8 cellular contexts compared by ENCODE assay signal in the genomic region with DNA sequence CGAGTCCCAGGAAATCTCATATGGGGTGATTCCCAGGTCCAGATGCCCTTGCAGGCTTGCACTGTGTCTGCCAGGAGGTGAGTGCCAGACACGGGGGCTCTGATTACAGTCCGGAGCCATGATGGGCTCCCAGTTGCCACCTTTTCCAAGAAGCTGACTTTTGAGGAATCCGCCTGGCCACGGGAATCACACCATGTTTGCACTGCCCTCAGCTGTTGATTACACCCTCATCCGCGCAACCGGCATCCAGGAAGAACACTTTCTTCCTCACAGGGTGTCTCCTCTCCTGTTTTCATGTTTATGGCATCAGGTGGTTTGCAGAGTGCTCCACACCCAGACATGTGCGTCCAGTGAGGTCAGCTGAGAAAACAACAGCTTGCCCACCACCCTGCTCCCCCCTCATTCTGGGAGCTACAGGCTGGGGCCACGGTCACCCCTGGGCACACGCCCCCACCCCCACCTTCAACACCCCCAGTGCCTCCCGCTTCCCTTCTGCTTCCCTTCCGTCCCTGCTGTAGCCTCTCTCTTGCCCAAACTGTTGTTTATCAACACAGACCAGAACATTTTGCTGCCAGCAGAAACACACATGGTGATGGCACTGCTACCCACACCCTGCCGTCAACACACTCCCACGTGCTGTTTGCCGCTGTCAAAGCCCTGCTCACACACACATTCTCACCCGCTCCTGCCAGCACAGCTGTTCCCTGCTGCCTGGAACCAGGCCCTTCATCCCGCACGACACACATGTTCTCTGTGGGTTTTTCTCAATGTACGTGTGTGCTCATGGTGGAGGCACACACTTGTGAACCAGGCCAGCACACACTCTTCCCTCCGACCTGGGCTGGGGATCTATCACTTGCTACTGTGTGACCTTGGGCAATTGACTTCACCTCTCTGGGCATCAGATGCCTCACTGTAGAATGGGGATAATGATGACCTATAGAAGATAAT. TPM values are rescaled to one million over a fixed set of nuclear protein-coding genes. Genes with fewer than 3 reads are reported as not detected.
DNase-seq lines count a peak whose midpoint lies in the region; ATAC-seq lines count a peak whose summit lies in the region.

No MANE protein-coding gene starts in this region.

- no peaks in the 10 kb centered on the region for H3K9me3 ChIP-seq in mucosa of stomach (ENCODE audit: control insufficient read depth, low read length)

- intact Hi-C loops in Right ventricle myocardium inferior (cut with DNase I) (no loop called here), cardiac septum (cut with DNase I) (no loop called here)

- H3K4me3 ChIP-seq in mucosa of stomach (ENCODE audit: low read length) = no peak overlapping the region

- H3K36me3 ChIP-seq in mucosa of stomach (ENCODE audit: control insufficient read depth, insufficient read depth, low read length) = no peaks in the 10 kb centered on the region

- peak overlapping the region; percentile 86 for H3K27ac ChIP-seq in cingulate gyrus (ENCODE audit: low read depth, low read length)

- no peaks in the 10 kb centered on the region for H3K27me3 ChIP-seq in mucosa of stomach (ENCODE audit: control insufficient read depth, insufficient read depth, low read length)

- H3K4me1 ChIP-seq in mucosa of stomach (ENCODE audit: control insufficient read depth, insufficient read depth, low read length) = peaks cover 33% of the 10 kb centered on the region

- H3K9ac ChIP-seq in mucosa of stomach (ENCODE audit: low read length) = peak overlapping the region; percentile 45

- ATAC-seq in Right ventricle myocardium inferior (peak; percentile 91), HG03565 (IDR thresholded peaks at IDR 0.05; ENCODE audit: unreplicated experiment) (no peak), HG02970 (IDR thresholded peaks at IDR 0.05; ENCODE audit: low FRiP score, unreplicated experiment) (no peak)

- DNase-seq in Right ventricle myocardium inferior (ENCODE audit: missing footprints) (peak; percentile 75), cardiac septum (ENCODE audit: low spot score) (no peak), NCI-H1105 (lab: John Stamatoyannopoulos, UW) (no peak), dedifferentiated amniotic fluid mesenchymal stem cell (ENCODE audit: extremely low spot score) (no peak)

RNA-seq across cellular contexts. Expression of gene DDIT4, which starts 35.8 kb away (rescaled TPM):
- total RNA-seq in Right ventricle myocardium inferior (71.4 TPM), cardiac septum (22.6 TPM)

RNA-seq across cellular contexts. Expression of gene DNAJB12, which starts 45.2 kb away (rescaled TPM):
- 25.6 TPM for total RNA-seq in Right ventricle myocardium inferior
- total RNA-seq in cardiac septum = 28.9 TPM
